Comparison of ENCODE assay signal across 8 cellular contexts in the genomic region with DNA sequence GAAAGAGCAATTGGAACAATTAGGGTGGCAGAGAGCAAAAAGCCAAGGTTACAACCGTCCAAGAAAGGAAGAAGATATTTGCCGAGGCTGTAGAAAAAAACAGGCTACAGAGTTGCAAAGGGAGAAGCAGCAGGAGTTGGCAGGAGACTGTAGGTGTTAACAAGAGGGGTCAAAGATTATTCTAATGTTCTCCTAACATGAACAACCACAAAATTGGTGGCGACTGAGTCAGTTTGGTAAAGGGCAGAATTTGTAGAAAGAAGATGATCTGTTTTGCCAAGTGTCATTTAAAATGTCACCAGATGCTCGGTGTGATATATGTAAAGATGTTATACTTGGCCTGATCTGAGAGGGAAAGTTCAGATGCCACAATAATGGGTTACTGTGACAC. TPM values are rescaled to one million over a fixed set of nuclear protein-coding genes. Genes with fewer than 3 reads are reported as not detected.
DNase-seq lines count a peak whose midpoint lies in the region; ATAC-seq and TF ChIP-seq lines count a peak whose summit lies in the region.

No MANE protein-coding gene starts in this region.

- no peaks in the 10 kb centered on the region for H3K9me3 Mint-ChIP-seq in activated CD4-positive, alpha-beta T cell treated with anti-CD3 and anti-CD28 coated beads, Interleukin-2, amount 10 ng/mL, durations not matched to agents 24 days and 14 days
- no peaks in the 10 kb centered on the region for H3K9me3 Mint-ChIP-seq in activated naive CD8-positive, alpha-beta T cell treated with anti-CD3 and anti-CD28 coated beads for 36 hours

- peak overlapping the region; percentile 90 for H3K27ac Mint-ChIP-seq in activated CD4-positive, alpha-beta T cell treated with anti-CD3 and anti-CD28 coated beads, Interleukin-2, amount 10 ng/mL, durations not matched to agents 24 days and 14 days
- H3K27ac Mint-ChIP-seq in activated naive CD8-positive, alpha-beta T cell treated with anti-CD3 and anti-CD28 coated beads for 36 hours: peak overlapping the region; percentile 85

- H3K9me3 ChIP-seq in liver (ENCODE audit: control insufficient read depth in 4 of 4, low read length in 3 of 4) (no peaks in the 10 kb centered on the region), thoracic aorta (no peaks in the 10 kb centered on the region)

- no peak for DNase-seq in activated CD4-positive, alpha-beta T cell treated with anti-CD3 and anti-CD28 coated beads, Interleukin-2, amount 10 ng/mL, durations not matched to agents 24 days and 14 days
- DNase-seq in activated CD4-positive, alpha-beta T cell treated with anti-CD3 and anti-CD28 coated beads for 48 hours: no peak
- no peak for DNase-seq in activated naive CD8-positive, alpha-beta T cell treated with anti-CD3 and anti-CD28 coated beads for 36 hours
- DNase-seq in thoracic aorta (ENCODE audit: low spot score) (no peak), SIG-M5 (lab: John Stamatoyannopoulos, UW) (no peak)
- DNase-seq in activated CD4-positive, CD25-positive, alpha-beta regulatory T cell treated with anti-CD3 and anti-CD28 coated beads, Interleukin-2, amount 50 U/mL, for 72 hours: no peak

- no peaks in the 10 kb centered on the region for H3K27me3 Mint-ChIP-seq in activated CD4-positive, alpha-beta T cell treated with anti-CD3 and anti-CD28 coated beads, Interleukin-2, amount 10 ng/mL, durations not matched to agents 24 days and 14 days
- H3K27me3 Mint-ChIP-seq in activated naive CD8-positive, alpha-beta T cell treated with anti-CD3 and anti-CD28 coated beads for 36 hours: no peaks in the 10 kb centered on the region

- peaks cover 8% of the 10 kb centered on the region for H3K36me3 Mint-ChIP-seq in activated CD4-positive, alpha-beta T cell treated with anti-CD3 and anti-CD28 coated beads, Interleukin-2, amount 10 ng/mL, durations not matched to agents 24 days and 14 days (ENCODE audit: low read depth)
- H3K36me3 Mint-ChIP-seq in activated naive CD8-positive, alpha-beta T cell treated with anti-CD3 and anti-CD28 coated beads for 36 hours: peaks cover 1% of the 10 kb centered on the region

- no peak for ATAC-seq in thoracic aorta (ENCODE audit: insufficient number of reproducible peaks, low FRiP score, low read depth)
- no peak for ATAC-seq in GM18511 (IDR thresholded peaks at IDR 0.05; ENCODE audit: unreplicated experiment)

- H3K27ac ChIP-seq in liver (ENCODE audit: low read depth in 1 of 2, low read length in 2 of 2): peak overlapping the region; percentile 84
- peak overlapping the region; percentile 73 to 74 for H3K27ac ChIP-seq in thoracic aorta

- TF ChIP-seq CTCF in liver (IDR thresholded peaks at IDR 0.05; ENCODE audit: low read depth, low read length, missing input control) (no peak), thoracic aorta (IDR thresholded peaks at IDR 0.05) (no peak)

- H3K4me3 Mint-ChIP-seq in activated CD4-positive, alpha-beta T cell treated with anti-CD3 and anti-CD28 coated beads, Interleukin-2, amount 10 ng/mL, durations not matched to agents 24 days and 14 days: peak overlapping the region; percentile 100
- H3K4me3 Mint-ChIP-seq in activated naive CD8-positive, alpha-beta T cell treated with anti-CD3 and anti-CD28 coated beads for 36 hours: peak overlapping the region; percentile 94

- H3K9ac ChIP-seq in liver (ENCODE audit: low read depth in 1 of 2, low read length in 2 of 2): peak overlapping the region in 1 of 2 donors; percentile 64

- H3K4me1 ChIP-seq in liver (ENCODE audit: control insufficient read depth in 4 of 4, insufficient read depth in 4 of 4, low read length in 3 of 4): peaks cover 18 to 68% (median 61%) of the 10 kb centered on the region in 4 donors
- peaks cover 35 to 58% of the 10 kb centered on the region in 2 donors for H3K4me1 ChIP-seq in thoracic aorta (ENCODE audit: control insufficient read depth in 1 of 2, low read depth in 2 of 2)

- no peak for TF ChIP-seq RAD21 in liver (IDR thresholded peaks at IDR 0.05)

- H3K4me3 ChIP-seq in liver (ENCODE audit: low read depth in 1 of 3, low read length in 3 of 3) (peak overlapping the region in 1 of 3 donors; percentile 78), thoracic aorta (peak overlapping the region; percentile 72)

- peaks cover 61% of the 10 kb centered on the region for H3K4me1 Mint-ChIP-seq in activated CD4-positive, alpha-beta T cell treated with anti-CD3 and anti-CD28 coated beads, Interleukin-2, amount 10 ng/mL, durations not matched to agents 24 days and 14 days
- H3K4me1 Mint-ChIP-seq in activated naive CD8-positive, alpha-beta T cell treated with anti-CD3 and anti-CD28 coated beads for 36 hours: peaks cover 65% of the 10 kb centered on the region

- H3K27me3 ChIP-seq in liver (ENCODE audit: control insufficient read depth in 4 of 4, insufficient read depth in 4 of 4, low read length in 3 of 4): no peaks in the 10 kb centered on the region
- H3K27me3 ChIP-seq in thoracic aorta (replicated peaks; ENCODE audit: insufficient read depth): no peaks in the 10 kb centered on the region

- H3K36me3 ChIP-seq in liver (ENCODE audit: control insufficient read depth in 4 of 4, insufficient read depth in 3 of 4, low read depth in 1 of 4, low read length in 3 of 4): no peaks in the 10 kb centered on the region
- no peaks in the 10 kb centered on the region for H3K36me3 ChIP-seq in thoracic aorta

- intact Hi-C loops in activated CD4-positive, alpha-beta T cell treated with anti-CD3 and anti-CD28 coated beads, Interleukin-2, amount 10 ng/mL, durations not matched to agents 24 days and 14 days (cut with micrococcal nuclease): loop anchor here (1.0 to 10.0 kb wide), 10 partner anchors 33 to 641 kb away; partner anchors contain the start of genes ARNT, C1orf56, CERS2 and GABPB2

- WGBS in liver: 6% methylated on average over 4 of the region's 4 CpGs

TF ChIP-seq in liver, 16 proteins besides CTCF, POLR2A, EP300 and RAD21 (continues in another document):
- TF ChIP-seq FOXA2 (IDR thresholded peaks at IDR 0.05) (no peak), NR2F2 (IDR thresholded peaks at IDR 0.05) (no peak), RXRA (IDR thresholded peaks at IDR 0.05) (no peak), TAF1 (conservative IDR thresholded peaks at IDR 0.05) (no peak), FOXA1 (IDR thresholded peaks at IDR 0.05) (no peak), YY1 (IDR thresholded peaks at IDR 0.05) (no peak), HNF4A (conservative IDR thresholded peaks at IDR 0.05) (no peak), EGR1 (IDR thresholded peaks at IDR 0.05; ENCODE audit: low read depth in 2 of 2) (no peak)
- TF ChIP-seq, protein P1, sequence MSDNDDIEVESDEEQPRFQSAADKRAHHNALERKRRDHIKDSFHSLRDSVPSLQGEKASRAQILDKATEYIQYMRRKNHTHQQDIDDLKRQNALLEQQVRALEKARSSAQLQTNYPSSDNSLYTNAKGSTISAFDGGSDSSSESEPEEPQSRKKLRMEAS (IDR thresholded peaks at IDR 0.05): no peak

RNA-seq across cellular contexts. Expression of gene PRUNE1, which starts 0.4 kb away (rescaled TPM):
- total RNA-seq in activated CD4-positive, alpha-beta T cell treated with anti-CD3 and anti-CD28 coated beads, Interleukin-2, amount 10 ng/mL, durations not matched to agents 24 days and 14 days: 13.3 and 15.2 TPM in 2 replicates
- 10 to 100 TPM; 13.0 to 14.4 TPM for total RNA-seq in activated naive CD8-positive, alpha-beta T cell treated with anti-CD3 and anti-CD28 coated beads for 36 hours
- 1 to 10 TPM; 6.1 to 9.0 TPM for total RNA-seq in liver
- 10 to 100 TPM in 1 of 2 donors, 1 to 10 TPM in 1; 9.9 to 10.6 TPM for polyA plus RNA-seq in liver
- 10 to 100 TPM; 16.5 to 21.3 TPM for total RNA-seq in thoracic aorta

RNA-seq across cellular contexts. Expression of gene MINDY1, which starts 1.1 kb away (rescaled TPM):
- 11.5 and 12.5 TPM in 2 replicates for total RNA-seq in activated CD4-positive, alpha-beta T cell treated with anti-CD3 and anti-CD28 coated beads, Interleukin-2, amount 10 ng/mL, durations not matched to agents 24 days and 14 days
- total RNA-seq in activated naive CD8-positive, alpha-beta T cell treated with anti-CD3 and anti-CD28 coated beads for 36 hours: 10 to 100 TPM in 1 of 2 experiments, 1 to 10 TPM in 1; 9.4 to 11.6 TPM
- total RNA-seq in liver (10 to 100 TPM in 1 of 2 donors, 1 to 10 TPM in 1; 9.8 to 21.3 TPM), thoracic aorta (10 to 100 TPM; 16.9 to 28.3 TPM)
- polyA plus RNA-seq in liver: 1 to 10 TPM; 7.3 to 8.3 TPM

RNA-seq across cellular contexts. Expression of gene ANXA9, which starts 25.8 kb away (rescaled TPM):
- 0.12 TPM in 1 of 2 replicates, not detected in the other for total RNA-seq in activated CD4-positive, alpha-beta T cell treated with anti-CD3 and anti-CD28 coated beads, Interleukin-2, amount 10 ng/mL, durations not matched to agents 24 days and 14 days
- total RNA-seq in activated naive CD8-positive, alpha-beta T cell treated with anti-CD3 and anti-CD28 coated beads for 36 hours: not detected
- total RNA-seq in liver (10 to 100 TPM; 15.8 to 18.2 TPM), thoracic aorta (not detected)
- 10 to 100 TPM in 1 of 2 donors, 1 to 10 TPM in 1; 7.5 to 24.0 TPM for polyA plus RNA-seq in liver

RNA-seq across cellular contexts. Expression of gene BNIPL, which starts 28.5 kb away (rescaled TPM):
- total RNA-seq in activated CD4-positive, alpha-beta T cell treated with anti-CD3 and anti-CD28 coated beads, Interleukin-2, amount 10 ng/mL, durations not matched to agents 24 days and 14 days: 0.85 and 1.8 TPM in 2 replicates
- total RNA-seq in activated naive CD8-positive, alpha-beta T cell treated with anti-CD3 and anti-CD28 coated beads for 36 hours: under 1 TPM; 0.52 to 0.54 TPM
- total RNA-seq in liver (under 1 TPM; 0.09 to 0.84 TPM), thoracic aorta (1 to 10 TPM in 1 of 2 donors, under 1 TPM in 1; 0.14 to 2.6 TPM)
- under 1 TPM; 0.13 to 0.15 TPM for polyA plus RNA-seq in liver

RNA-seq across cellular contexts. Expression of gene CERS2, which starts 33.2 kb away (rescaled TPM):
- 195 TPM in 2 replicates for total RNA-seq in activated CD4-positive, alpha-beta T cell treated with anti-CD3 and anti-CD28 coated beads, Interleukin-2, amount 10 ng/mL, durations not matched to agents 24 days and 14 days
- total RNA-seq in activated naive CD8-positive, alpha-beta T cell treated with anti-CD3 and anti-CD28 coated beads for 36 hours: 100 to 1,000 TPM; 160 to 166 TPM
- 100 to 1,000 TPM; 212 to 346 TPM for total RNA-seq in liver
- 100 to 1,000 TPM; 215 to 340 TPM for polyA plus RNA-seq in liver
- total RNA-seq in thoracic aorta: 100 to 1,000 TPM; 102 to 122 TPM

Comparison
In these comparisons a context has a peak if more than half of its experiments do, and no peak if none do; other contexts are left out.
1. RNA of gene ANXA9, which starts 25.8 kb away (total RNA-seq): 15.8 to 18.2 TPM in liver; not detected in thoracic aorta, 0.12 TPM in activated CD4-positive, alpha-beta T cell treated with anti-CD3 and anti-CD28 coated beads, Interleukin-2, amount 10 ng/mL, durations not matched to agents 24 days and 14 days and not detected in activated naive CD8-positive, alpha-beta T cell treated with anti-CD3 and anti-CD28 coated beads for 36 hours; every median in the first group is over 10 times any median in the second.